2 cellular contexts compared by ENCODE assay signal in the genomic region with DNA sequence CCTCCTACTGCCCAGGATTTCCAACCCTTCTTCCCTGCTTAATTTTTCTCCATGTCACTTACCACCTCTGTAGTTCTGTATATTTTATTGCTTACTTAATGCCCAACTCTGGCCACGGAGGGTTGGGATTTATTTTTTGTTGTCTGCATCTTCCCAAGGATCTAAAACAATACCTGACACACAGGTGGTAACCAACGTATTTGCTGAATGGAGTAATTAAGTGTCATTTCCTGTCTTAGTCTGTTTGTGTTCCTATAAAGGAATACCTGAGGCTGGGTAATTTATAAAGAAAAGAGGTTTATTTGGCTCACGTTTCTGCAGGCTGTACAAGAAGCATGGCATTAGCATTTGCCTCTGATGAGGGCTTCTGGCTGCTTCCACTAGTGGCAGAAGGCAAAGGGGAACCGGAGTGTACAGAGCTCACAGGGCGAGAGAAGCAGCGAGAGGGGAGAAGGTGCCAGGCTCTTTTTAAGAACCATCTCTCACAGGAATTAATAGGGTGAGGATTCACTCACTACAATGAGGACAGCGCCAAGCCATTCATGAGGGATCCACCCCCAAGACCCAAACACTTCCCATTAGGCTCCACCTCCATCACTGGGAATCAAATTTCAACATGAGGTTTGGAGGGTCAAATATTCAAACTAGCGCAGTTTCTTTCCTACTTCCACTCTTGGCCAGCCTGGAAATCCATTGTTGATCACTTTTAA.
TF ChIP-seq lines count a peak whose summit lies in the region.

No MANE protein-coding gene starts in this region.

TF ChIP-seq in HCT116, 20 proteins besides CTCF, POLR2A, EP300 and RAD21:
- no peak for TF ChIP-seq CBX3 (IDR thresholded peaks at IDR 0.05; ENCODE audit: low read depth)
- TF ChIP-seq FOSL1 (IDR thresholded peaks at IDR 0.05; ENCODE audit: low read depth), result no peak
- TF ChIP-seq, protein P1, sequence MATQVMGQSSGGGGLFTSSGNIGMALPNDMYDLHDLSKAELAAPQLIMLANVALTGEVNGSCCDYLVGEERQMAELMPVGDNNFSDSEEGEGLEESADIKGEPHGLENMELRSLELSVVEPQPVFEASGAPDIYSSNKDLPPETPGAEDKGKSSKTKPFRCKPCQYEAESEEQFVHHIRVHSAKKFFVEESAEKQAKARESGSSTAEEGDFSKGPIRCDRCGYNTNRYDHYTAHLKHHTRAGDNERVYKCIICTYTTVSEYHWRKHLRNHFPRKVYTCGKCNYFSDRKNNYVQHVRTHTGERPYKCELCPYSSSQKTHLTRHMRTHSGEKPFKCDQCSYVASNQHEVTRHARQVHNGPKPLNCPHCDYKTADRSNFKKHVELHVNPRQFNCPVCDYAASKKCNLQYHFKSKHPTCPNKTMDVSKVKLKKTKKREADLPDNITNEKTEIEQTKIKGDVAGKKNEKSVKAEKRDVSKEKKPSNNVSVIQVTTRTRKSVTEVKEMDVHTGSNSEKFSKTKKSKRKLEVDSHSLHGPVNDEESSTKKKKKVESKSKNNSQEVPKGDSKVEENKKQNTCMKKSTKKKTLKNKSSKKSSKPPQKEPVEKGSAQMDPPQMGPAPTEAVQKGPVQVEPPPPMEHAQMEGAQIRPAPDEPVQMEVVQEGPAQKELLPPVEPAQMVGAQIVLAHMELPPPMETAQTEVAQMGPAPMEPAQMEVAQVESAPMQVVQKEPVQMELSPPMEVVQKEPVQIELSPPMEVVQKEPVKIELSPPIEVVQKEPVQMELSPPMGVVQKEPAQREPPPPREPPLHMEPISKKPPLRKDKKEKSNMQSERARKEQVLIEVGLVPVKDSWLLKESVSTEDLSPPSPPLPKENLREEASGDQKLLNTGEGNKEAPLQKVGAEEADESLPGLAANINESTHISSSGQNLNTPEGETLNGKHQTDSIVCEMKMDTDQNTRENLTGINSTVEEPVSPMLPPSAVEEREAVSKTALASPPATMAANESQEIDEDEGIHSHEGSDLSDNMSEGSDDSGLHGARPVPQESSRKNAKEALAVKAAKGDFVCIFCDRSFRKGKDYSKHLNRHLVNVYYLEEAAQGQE (IDR thresholded peaks at IDR 0.05; ENCODE audit: low read depth), result no peak
- TF ChIP-seq SIN3A (IDR thresholded peaks at IDR 0.05; ENCODE audit: low read depth), result no peak
- TF ChIP-seq ZFX (IDR thresholded peaks at IDR 0.05), result no peak
- no peak for TF ChIP-seq ELF1 (IDR thresholded peaks at IDR 0.05; ENCODE audit: borderline replicate concordance, low read depth)
- TF ChIP-seq TCF7L2 (IDR thresholded peaks at IDR 0.05; ENCODE audit: borderline replicate concordance, extremely low read depth, insufficient read depth, insufficient read length), result no peak
- no peak for TF ChIP-seq YY1 (IDR thresholded peaks at IDR 0.05; ENCODE audit: extremely low read depth, insufficient replicate concordance, low read depth, low read length)
- no peak for TF ChIP-seq EGR1 (IDR thresholded peaks at IDR 0.05; ENCODE audit: low read depth)
- TF ChIP-seq JUND (IDR thresholded peaks at IDR 0.05), result no peak
- no peak for TF ChIP-seq EZH2phosphoT487 (IDR thresholded peaks at IDR 0.05; ENCODE audit: borderline replicate concordance)
- no peak for TF ChIP-seq SRF (IDR thresholded peaks at IDR 0.05; ENCODE audit: low read depth)
- no peak for TF ChIP-seq ATF3 (IDR thresholded peaks at IDR 0.05)
- TF ChIP-seq MAX (IDR thresholded peaks at IDR 0.05), result no peak
- TF ChIP-seq ZBTB33 (IDR thresholded peaks at IDR 0.05; ENCODE audit: extremely low read depth, insufficient replicate concordance, low read length), result no peak
- TF ChIP-seq ZNF274 (IDR thresholded peaks at IDR 0.05; ENCODE audit: low read depth, low read length), result no peak
- TF ChIP-seq POLR2AphosphoS5 (IDR thresholded peaks at IDR 0.05; ENCODE audit: low read depth, low read length), result no peak

TF ChIP-seq in H1, 55 proteins besides CTCF, POLR2A, EP300 and RAD21:
- TF ChIP-seq BCL11A (IDR thresholded peaks at IDR 0.05; ENCODE audit: low read depth in 2 of 2, low read length in 2 of 2), result no peak
- no peak for TF ChIP-seq CEBPB (IDR thresholded peaks at IDR 0.05; ENCODE audit: low read depth, low read length)
- TF ChIP-seq, protein P2, sequence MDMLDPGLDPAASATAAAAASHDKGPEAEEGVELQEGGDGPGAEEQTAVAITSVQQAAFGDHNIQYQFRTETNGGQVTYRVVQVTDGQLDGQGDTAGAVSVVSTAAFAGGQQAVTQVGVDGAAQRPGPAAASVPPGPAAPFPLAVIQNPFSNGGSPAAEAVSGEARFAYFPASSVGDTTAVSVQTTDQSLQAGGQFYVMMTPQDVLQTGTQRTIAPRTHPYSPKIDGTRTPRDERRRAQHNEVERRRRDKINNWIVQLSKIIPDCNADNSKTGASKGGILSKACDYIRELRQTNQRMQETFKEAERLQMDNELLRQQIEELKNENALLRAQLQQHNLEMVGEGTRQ (IDR thresholded peaks at IDR 0.05; ENCODE audit: low read length), result no peak
- TF ChIP-seq RXRA (IDR thresholded peaks at IDR 0.05; ENCODE audit: insufficient read depth, low read depth, low read length), result no peak
- no peak for TF ChIP-seq TAF7 (optimal IDR thresholded peaks at IDR 0.05; ENCODE audit: borderline replicate concordance, low read depth, low read length)
- no peak for TF ChIP-seq CHD7 (IDR thresholded peaks at IDR 0.05; ENCODE audit: insufficient replicate concordance, low read length)
- TF ChIP-seq SUZ12 (IDR thresholded peaks at IDR 0.05; ENCODE audit: low read length), result no peak
- no peak for TF ChIP-seq JUN (IDR thresholded peaks at IDR 0.05; ENCODE audit: low read depth, low read length)
- no peak for TF ChIP-seq SP1 (IDR thresholded peaks at IDR 0.05; ENCODE audit: low read depth, low read length)
- no peak for TF ChIP-seq SIN3A (conservative IDR thresholded peaks at IDR 0.05 in 1 of 2, IDR thresholded peaks at IDR 0.05 in 1 of 2; ENCODE audit: low read depth in 1 of 2, low read length in 2 of 2)
- TF ChIP-seq HDAC6 (IDR thresholded peaks at IDR 0.05; ENCODE audit: low read depth, low read length), result no peak
- no peak for TF ChIP-seq CBX8 (IDR thresholded peaks at IDR 0.05; ENCODE audit: borderline replicate concordance, low read depth, low read length)
- no peak for TF ChIP-seq BRCA1 (IDR thresholded peaks at IDR 0.05; ENCODE audit: low read depth, low read length)
- no peak for TF ChIP-seq KDM1A (IDR thresholded peaks at IDR 0.05; ENCODE audit: borderline replicate concordance, low read length)
- TF ChIP-seq RBBP5 (IDR thresholded peaks at IDR 0.05; ENCODE audit: borderline replicate concordance, low read depth, low read length), result no peak
- TF ChIP-seq CTBP2 (IDR thresholded peaks at IDR 0.05; ENCODE audit: borderline replicate concordance, insufficient read depth, insufficient read length, low read length), result no peak
- TF ChIP-seq HDAC2 (IDR thresholded peaks at IDR 0.05; ENCODE audit: borderline replicate concordance in 1 of 2, low read depth in 2 of 2, low read length in 2 of 2), result no peak
